ENCODE assay signal across 10 cellular contexts in the genomic region with DNA sequence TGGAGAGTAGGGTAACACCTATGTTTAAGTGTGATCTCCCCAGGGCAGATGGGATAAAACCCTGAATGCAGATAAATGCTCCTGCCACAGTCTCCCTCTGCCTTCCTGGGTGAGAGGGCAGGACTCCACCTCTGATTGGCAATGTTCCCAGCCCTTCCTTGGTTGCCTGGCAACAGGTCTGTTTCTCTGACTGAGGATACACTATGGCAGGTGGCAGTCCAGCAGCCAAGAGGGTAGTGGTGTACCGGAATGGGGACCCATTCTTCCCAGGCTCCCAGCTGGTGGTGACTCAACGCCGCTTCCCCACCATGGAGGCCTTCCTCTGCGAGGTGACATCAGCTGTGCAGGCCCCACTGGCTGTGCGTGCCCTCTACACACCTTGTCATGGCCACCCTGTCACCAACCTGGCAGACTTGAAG. TPM values are rescaled to one million over a fixed set of nuclear protein-coding genes. Genes with fewer than 3 reads are reported as not detected.
A peak's percentile ranks its signal among the peaks of the same experiment; 100 is the strongest.
DNase-seq lines count a peak whose midpoint lies in the region; ATAC-seq, FAIRE-seq and TF ChIP-seq lines count a peak whose summit lies in the region.
"Had no signal": no experiment of that assay in that cellular context is flagged by ENCODE, and none has a peak within 500 bp of the region (broad histone marks: within the 10 kb centered on the region; RNA-seq: fewer than 3 reads in every experiment).

Gene DCDC2B (plus strand): TSS at position 199 of the 419 bp plus-strand sequence. CDS start 5 bp downstream, at position 204.

- H3K4me3 ChIP-seq in WERI-Rb-1 (ENCODE audit: low read depth, low read length) (no peak within 1 kb of the TSS), mucosa of descending colon (no peak within 1 kb of the TSS)

- no peaks in the 10 kb centered on the region for H3K27me3 ChIP-seq in WERI-Rb-1 (ENCODE audit: insufficient read depth, low read depth, severe bottlenecking)

- H3K27ac ChIP-seq in WERI-Rb-1: no peak within 1 kb of the TSS
- H3K27ac ChIP-seq: parathyroid adenoma had no signal

- intact Hi-C loops in mucosa of descending colon (cut with DNase I, micrococcal nuclease): no loop called here

- TF ChIP-seq POLR2A in GM12892 (IDR thresholded peaks at IDR 0.05; ENCODE audit: low read depth, low read length): no peak

- no peak for FAIRE-seq in GM12892 (lab: Jason Lieb, UNC)

- DNase-seq in DMS153 treated with DMSO at 0.1 percent for 48 hours (lab: John Stamatoyannopoulos, UW; ENCODE audit: unreplicated experiment) (peak; percentile 100), NCI-H146 treated with DMSO at 0.1 percent for 48 hours (lab: John Stamatoyannopoulos, UW; ENCODE audit: unreplicated experiment) (peak; percentile 27), WERI-Rb-1 (peak; percentile 42), mucosa of descending colon (peak; percentile 89 to 96 (median 91)), GM12892 (ENCODE audit: insufficient read length) (no peak), NCI-H1694 treated with DMSO at 0.1 percent for 48 hours (lab: John Stamatoyannopoulos, UW) (no peak), cerebellar nuclear complex (lab: John Stamatoyannopoulos, UW) (no peak)
- DNase-seq: NK-92 treated with Interleukin-12 subunit alpha and Interleukin-12 subunit beta, amount 100 ng/mL, for 24 hours had no signal

- H3K9me3 ChIP-seq in WERI-Rb-1 (ENCODE audit: severe bottlenecking): no peaks in the 10 kb centered on the region
- no peaks in the 10 kb centered on the region for H3K9me3 ChIP-seq in mucosa of descending colon

- ATAC-seq in mucosa of descending colon: peak; percentile 81
- no peak for ATAC-seq in HG03571 (IDR thresholded peaks at IDR 0.05; ENCODE audit: unreplicated experiment)

- peaks cover 16% of the 10 kb centered on the region for H3K4me1 ChIP-seq in mucosa of descending colon (ENCODE audit: low read depth)

- H3K36me3 ChIP-seq in WERI-Rb-1 (peaks cover 18% of the 10 kb centered on the region), mucosa of descending colon (ENCODE audit: low read depth) (no peaks in the 10 kb centered on the region)

- TF ChIP-seq CTCF in WERI-Rb-1 (IDR thresholded peaks at IDR 0.05; ENCODE audit: low read depth, low read length) (no peak), mucosa of descending colon (IDR thresholded peaks at IDR 0.05) (no peak)

RNA-seq across cellular contexts. Expression of gene DCDC2B, which starts in this region (rescaled TPM):
- total RNA-seq in mucosa of descending colon: not detected
- 0.51 TPM for polyA plus RNA-seq in GM12892 (2012; ENCODE audit: missing spikeins)

Comparison
In these comparisons a context has a peak if more than half of its experiments do, and no peak if none do; other contexts are left out.
1. Peak in DNase-seq and ATAC-seq in mucosa of descending colon; RNA of the gene not detected or under 1 TPM.
2. DNase-seq: peak in DMS153 treated with DMSO at 0.1 percent for 48 hours (single experiment), NCI-H146 treated with DMSO at 0.1 percent for 48 hours (single experiment) and WERI-Rb-1 (single experiment); none in GM12892 (single experiment), NCI-H1694 treated with DMSO at 0.1 percent for 48 hours (single experiment) and cerebellar nuclear complex (0 of 2).